31 cellular contexts compared by ENCODE assay signal in genomic region chr9:22537721-22538120, GRCh38.
"Had no signal": no experiment of that assay in that cellular context is flagged by ENCODE, and none has a peak within 500 bp of the region (broad histone marks: within the 10 kb centered on the region; RNA-seq: fewer than 3 reads in every experiment).

No MANE protein-coding gene starts in this region.

- H3K79me2 ChIP-seq: parathyroid adenoma had no signal

- H3K4me3 Mint-ChIP-seq: natural killer cell; nephron; neural progenitor cell; stimulated activated memory B cell treated with anti-CD40 and anti-IgM and Interleukin-4, amounts not matched to agents 10 μg/mL and 1 μg/mL and 100 μg/mL, for 72 hours; stimulated activated naive CD8-positive, alpha-beta T cell treated with anti-CD3 and anti-CD28 coated beads, Interleukin-15, amount 100 ng/mL, for 72 hours; type B pancreatic cell had no signal

- H3K9me3 ChIP-seq: ovary, psoas muscle, right lobe of liver, sigmoid colon, spleen, suprapubic skin, testis, tibial artery, transverse colon, upper lobe of right lung, uterus had no signal

- H3K27ac Mint-ChIP-seq: natural killer cell; nephron; neural progenitor cell; progenitor cell of endocrine pancreas; stimulated activated memory B cell treated with anti-CD40 and anti-IgM and Interleukin-4, amounts not matched to agents 10 μg/mL and 1 μg/mL and 100 μg/mL, for 72 hours; stimulated activated naive CD8-positive, alpha-beta T cell treated with anti-CD3 and anti-CD28 coated beads, Interleukin-15, amount 100 ng/mL, for 72 hours; type B pancreatic cell had no signal

- H3K4me2 ChIP-seq: neural progenitor cell had no signal

- H3K27me3 Mint-ChIP-seq: progenitor cell of endocrine pancreas; stimulated activated memory B cell treated with anti-CD40 and anti-IgM and Interleukin-4, amounts not matched to agents 10 μg/mL and 1 μg/mL and 100 μg/mL, for 72 hours; stimulated activated naive CD8-positive, alpha-beta T cell treated with anti-CD3 and anti-CD28 coated beads, Interleukin-15, amount 100 ng/mL, for 72 hours; type B pancreatic cell had no signal

- H2AFZ ChIP-seq: neural progenitor cell, parathyroid adenoma had no signal

- H3K36me3 Mint-ChIP-seq: natural killer cell; neural progenitor cell; stimulated activated memory B cell treated with anti-CD40 and anti-IgM and Interleukin-4, amounts not matched to agents 10 μg/mL and 1 μg/mL and 100 μg/mL, for 72 hours; type B pancreatic cell had no signal

- H3K9ac ChIP-seq: neural progenitor cell, parathyroid adenoma had no signal

- H3K4me3 ChIP-seq: neural progenitor cell, ovary, psoas muscle, right lobe of liver, sigmoid colon, spleen, suprapubic skin, testis, tibial artery, transverse colon, upper lobe of right lung, uterus had no signal

- ATAC-seq: natural killer cell; psoas muscle; right cardiac atrium; right lobe of liver; stimulated activated memory B cell treated with anti-CD40 and anti-IgM and Interleukin-4, amounts not matched to agents 10 μg/mL and 1 μg/mL and 100 μg/mL, for 72 hours; stimulated activated naive CD8-positive, alpha-beta T cell treated with anti-CD3 and anti-CD28 coated beads, Interleukin-15, amount 100 ng/mL, for 72 hours; stimulated activated naive CD8-positive, alpha-beta T cell treated with anti-CD3 and anti-CD28 coated beads, Interleukin-15, Interleukin-2, amounts not matched to agents 100 U/mL and 50 U/mL, for 24 hours; upper lobe of right lung had no signal

- H3K4me1 Mint-ChIP-seq: natural killer cell; nephron; neural progenitor cell; stimulated activated memory B cell treated with anti-CD40 and anti-IgM and Interleukin-4, amounts not matched to agents 10 μg/mL and 1 μg/mL and 100 μg/mL, for 72 hours; stimulated activated naive CD8-positive, alpha-beta T cell treated with anti-CD3 and anti-CD28 coated beads, Interleukin-15, amount 100 ng/mL, for 72 hours had no signal

- H3K27ac ChIP-seq: neural progenitor cell, ovary, parathyroid adenoma, psoas muscle, right lobe of liver, sigmoid colon, spleen, suprapubic skin, testis, tibial artery, transverse colon, upper lobe of right lung, uterus had no signal

- H3K36me3 ChIP-seq: neural progenitor cell, ovary, right lobe of liver, sigmoid colon, spleen, suprapubic skin, tibial artery, transverse colon, upper lobe of right lung, uterus had no signal

- H3K4me1 ChIP-seq: neural progenitor cell, parathyroid adenoma, psoas muscle, right lobe of liver, sigmoid colon, spleen, suprapubic skin, testis, tibial artery, transverse colon, upper lobe of right lung, uterus had no signal

- H3K27me3 ChIP-seq: neural progenitor cell, ovary, right lobe of liver, sigmoid colon, spleen, suprapubic skin, testis, tibial artery, transverse colon, upper lobe of right lung, uterus had no signal

- H3K9me3 Mint-ChIP-seq: nephron; neural progenitor cell; stimulated activated memory B cell treated with anti-CD40 and anti-IgM and Interleukin-4, amounts not matched to agents 10 μg/mL and 1 μg/mL and 100 μg/mL, for 72 hours; type B pancreatic cell had no signal

- DNase-seq: natural killer cell; occipital lobe; ovary; posterior cingulate gyrus; psoas muscle; right cardiac atrium; right lobe of liver; sigmoid colon; small intestine; spleen; stimulated activated CD4-positive, alpha-beta T cell treated with anti-CD3 and anti-CD28 coated beads, Interleukin-12 subunit alpha, Interleukin-12 subunit beta, amount 100 ng/mL, for 4 hours; stimulated activated CD4-positive, alpha-beta T cell treated with anti-CD3 and anti-CD28 coated beads, Interleukin-1b, Interleukin-23, amount 100 ng/mL, for 48 hours; stimulated activated CD4-positive, alpha-beta T cell treated with anti-CD3 and anti-CD28 coated beads, Interleukin-4, amount 100 ng/mL, for 1 hour; stimulated activated CD4-positive, alpha-beta T cell treated with anti-CD3 and anti-CD28 coated beads, Interleukin-4, amount 100 ng/mL, for 4 hours; stimulated activated CD8-positive, alpha-beta memory T cell treated with anti-CD3 and anti-CD28 coated beads, Interleukin-4, amount 100 ng/mL, for 48 hours; stimulated activated naive CD4-positive, alpha-beta T cell; stimulated activated naive CD8-positive, alpha-beta T cell treated with anti-CD3 and anti-CD28 coated beads, Interleukin-15, amount 100 ng/mL, for 72 hours; stimulated activated naive CD8-positive, alpha-beta T cell treated with anti-CD3 and anti-CD28 coated beads, Interleukin-15, Interleukin-2, amounts not matched to agents 100 U/mL and 50 U/mL, for 24 hours; substantia nigra; testis; tibial artery; transverse colon; upper lobe of right lung; uterus had no signal
